ENCODE assay signal across 9 cellular contexts in the genomic region with DNA sequence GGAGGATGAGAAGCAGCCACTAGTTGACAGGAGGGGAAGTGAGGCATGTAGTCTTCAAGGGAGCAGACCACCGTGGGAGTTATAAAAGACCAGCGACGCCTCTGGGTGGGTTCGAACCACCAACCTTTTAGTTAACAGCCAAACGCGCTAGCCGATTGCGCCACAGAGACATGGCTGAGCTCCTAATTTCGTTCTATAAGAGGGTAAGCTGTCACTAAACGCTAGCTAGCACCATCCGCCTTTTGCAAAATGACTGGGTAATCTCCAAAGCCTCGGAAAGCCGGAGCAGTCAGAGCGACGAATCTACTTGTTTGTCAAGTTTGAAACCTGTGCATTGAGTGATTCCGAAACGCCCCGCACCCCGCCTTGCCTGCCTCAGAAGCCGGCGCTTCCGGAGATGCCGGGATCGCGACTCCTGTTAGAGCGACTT. TPM values are rescaled to one million over a fixed set of nuclear protein-coding genes. Genes with fewer than 3 reads are reported as not detected.
DNase-seq lines count a peak whose midpoint lies in the region; ATAC-seq and TF ChIP-seq lines count a peak whose summit lies in the region.
"Not testable (repeated sequence)": the region's sequence is repeated elsewhere in the genome, so short reads cannot be mapped to it uniquely, and the experiment has no call there.
"Had no signal": no experiment of that assay in that cellular context is flagged by ENCODE, and none has a peak within 500 bp of the region (broad histone marks: within the 10 kb centered on the region; RNA-seq: fewer than 3 reads in every experiment).

No MANE protein-coding gene starts in this region.

- not testable (repeated sequence) for H3K27me3 ChIP-seq in ovary

- peak overlapping the region; percentile 37 for H3K4me3 ChIP-seq in iPS-11a (ENCODE audit: low read depth, low read length)
- H3K4me3 ChIP-seq in ovary = not testable (repeated sequence)

- 3 to 9% (median 7%) methylated on average over 18 to 26 of the region's 26 CpGs for WGBS in ovary, 3 donors

- DNase-seq in CD14-positive monocyte (ENCODE audit: low spot score); chondrocyte (ENCODE audit: low spot score): not testable (repeated sequence)
- DNase-seq in activated T-cell treated with anti-CD3 and anti-CD28 coated beads, Interleukin-2, amount 50 U/mL, for 4 hours = peak; percentile 37
- DNase-seq in ovary = peak in 4 of 5 donors; percentile 22 to 65 (median 42)
- peak; percentile 35 to 41 for DNase-seq in stimulated activated CD8-positive, alpha-beta memory T cell treated with anti-CD3 and anti-CD28 coated beads, Interleukin-2, amount 100 ng/mL, for 48 hours (ENCODE audit: low read depth in 2 of 2)

- TF ChIP-seq EP300 in ovary (IDR thresholded peaks at IDR 0.05) = not testable (repeated sequence)

- H3K36me3 Mint-ChIP-seq in CD14-positive monocyte; T-helper 1 cell treated with Interleukin-12 subunit alpha and Interleukin-12 subunit beta and Interleukin-4 antibody, amounts not matched to agents 30 μg/mL and 1 μg/mL, for 36 hours (ENCODE audit: low read depth); activated T-cell treated with anti-CD3 and anti-CD28 coated beads, Interleukin-2, amount 50 U/mL, for 4 hours (ENCODE audit: insufficient read depth); chondrocyte (ENCODE audit: low read depth): not testable (repeated sequence)

- H3K9me3 Mint-ChIP-seq in CD14-positive monocyte; T-helper 1 cell treated with Interleukin-12 subunit alpha and Interleukin-12 subunit beta and Interleukin-4 antibody, amounts not matched to agents 30 μg/mL and 1 μg/mL, for 36 hours; activated T-cell treated with anti-CD3 and anti-CD28 coated beads, Interleukin-2, amount 50 U/mL, for 4 hours; chondrocyte (ENCODE audit: low read depth): not testable (repeated sequence)

- H3K4me1 ChIP-seq in ovary (ENCODE audit: insufficient read depth) = not testable (repeated sequence)

- not testable (repeated sequence) for H3K9me3 ChIP-seq in ovary

- not testable (repeated sequence) for H3K36me3 ChIP-seq in ovary

- TF ChIP-seq CTCF in CD14-positive monocyte (IDR thresholded peaks at IDR 0.05); chondrocyte (IDR thresholded peaks at IDR 0.05); ovary (IDR thresholded peaks at IDR 0.05): not testable (repeated sequence)

- H3K4me3 Mint-ChIP-seq in CD14-positive monocyte = peak overlapping the region; percentile 80 to 88
- peak overlapping the region; percentile 34 for H3K4me3 Mint-ChIP-seq in T-helper 1 cell treated with Interleukin-12 subunit alpha and Interleukin-12 subunit beta and Interleukin-4 antibody, amounts not matched to agents 30 μg/mL and 1 μg/mL, for 36 hours
- peak overlapping the region; percentile 46 for H3K4me3 Mint-ChIP-seq in activated T-cell treated with anti-CD3 and anti-CD28 coated beads, Interleukin-2, amount 50 U/mL, for 4 hours
- peak overlapping the region; percentile 51 for H3K4me3 Mint-ChIP-seq in chondrocyte (ENCODE audit: unreplicated experiment)

- intact Hi-C loops in CD14-positive monocyte (cut with micrococcal nuclease); ovary (cut with DNase I): not testable (repeated sequence)

- H3K4me1 Mint-ChIP-seq in CD14-positive monocyte; T-helper 1 cell treated with Interleukin-12 subunit alpha and Interleukin-12 subunit beta and Interleukin-4 antibody, amounts not matched to agents 30 μg/mL and 1 μg/mL, for 36 hours (ENCODE audit: low read depth); activated T-cell treated with anti-CD3 and anti-CD28 coated beads, Interleukin-2, amount 50 U/mL, for 4 hours (ENCODE audit: low read depth); chondrocyte (ENCODE audit: low read depth): not testable (repeated sequence)

- not testable (repeated sequence) for H3K27me3 Mint-ChIP-seq in CD14-positive monocyte (ENCODE audit: low read depth in 3 of 3); T-helper 1 cell treated with Interleukin-12 subunit alpha and Interleukin-12 subunit beta and Interleukin-4 antibody, amounts not matched to agents 30 μg/mL and 1 μg/mL, for 36 hours (ENCODE audit: low read depth); activated T-cell treated with anti-CD3 and anti-CD28 coated beads, Interleukin-2, amount 50 U/mL, for 4 hours (ENCODE audit: low read depth); chondrocyte (ENCODE audit: low read depth)

- H3K27ac ChIP-seq in ovary = not testable (repeated sequence)

- not testable (repeated sequence) for H3K27ac Mint-ChIP-seq in CD14-positive monocyte; chondrocyte (ENCODE audit: unreplicated experiment)
- peak overlapping the region; percentile 41 for H3K27ac Mint-ChIP-seq in T-helper 1 cell treated with Interleukin-12 subunit alpha and Interleukin-12 subunit beta and Interleukin-4 antibody, amounts not matched to agents 30 μg/mL and 1 μg/mL, for 36 hours

- TF ChIP-seq POLR2A in ovary (IDR thresholded peaks at IDR 0.05) = not testable (repeated sequence)

- peak; percentile 59 for ATAC-seq in HG03565 (IDR thresholded peaks at IDR 0.05; ENCODE audit: unreplicated experiment)
- peak; percentile 93 to 95 for ATAC-seq in activated T-cell treated with anti-CD3 and anti-CD28 coated beads, Interleukin-2, amount 50 U/mL, for 4 hours

RNA-seq across cellular contexts. Expression of a gene that starts 42.3 kb away (rescaled TPM):
- 10 to 100 TPM; 49.4 to 79.7 TPM for polyA plus RNA-seq in CD14-positive monocyte
- total RNA-seq in activated T-cell treated with anti-CD3 and anti-CD28 coated beads, Interleukin-2, amount 50 U/mL, for 4 hours = not detected
- not detected in 3 replicates for total RNA-seq in chondrocyte
- total RNA-seq in ovary = 10 to 100 TPM in 1 of 7 donors, 1 to 10 TPM in 5, under 1 TPM in 1; 0.34 to 17.9 (median 3.2) TPM
- polyA plus RNA-seq in ovary = 1 to 10 TPM; 2.9 to 7.4 TPM
- polyA plus RNA-seq: AG04450 had no signal

Comparison
In these comparisons a context has a peak if more than half of its experiments do, and no peak if none do; other contexts are left out.
1. H3K4me3 Mint-ChIP-seq: peak in every context shown above with its lines; median percentile 84 in CD14-positive monocyte; 51 in chondrocyte; 46 in activated T-cell treated with anti-CD3 and anti-CD28 coated beads, Interleukin-2, amount 50 U/mL, for 4 hours; 34 in T-helper 1 cell treated with Interleukin-12 subunit alpha and Interleukin-12 subunit beta and Interleukin-4 antibody, amounts not matched to agents 30 μg/mL and 1 μg/mL, for 36 hours.